Comparison of ENCODE assay signal across 23 cellular contexts in the genomic region with DNA sequence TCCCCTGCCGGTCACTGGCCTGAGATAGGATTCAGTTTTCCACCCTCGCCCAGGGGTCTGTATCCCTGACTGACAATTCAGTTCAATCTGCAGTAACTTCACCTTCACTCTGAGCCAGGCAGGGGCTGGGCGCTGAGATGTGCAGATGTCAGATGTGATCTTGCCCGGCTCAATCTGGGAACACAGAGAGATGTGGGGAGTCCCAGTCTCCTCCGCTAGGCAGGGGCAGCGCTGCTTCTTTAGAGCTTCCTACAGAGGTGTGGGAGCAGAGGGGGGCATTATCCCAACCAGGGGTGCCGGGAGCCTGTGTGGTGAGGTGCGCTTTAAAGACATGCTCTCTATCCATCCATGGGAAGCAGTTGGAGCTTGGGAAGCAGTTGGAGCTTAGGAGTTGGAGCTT.
"Had no signal": no experiment of that assay in that cellular context is flagged by ENCODE, and none has a peak within 500 bp of the region (broad histone marks: within the 10 kb centered on the region; RNA-seq: fewer than 3 reads in every experiment).

No MANE protein-coding gene starts in this region.

- H3K27ac ChIP-seq: brain microvascular endothelial cell, colonic mucosa, lower lobe of right lung had no signal

- H3K4me3 ChIP-seq: colonic mucosa, heart left ventricle, lower lobe of right lung, smooth muscle cell had no signal

- H3K27me3 ChIP-seq: brain microvascular endothelial cell, colonic mucosa, heart left ventricle had no signal

- H3K4me2 ChIP-seq: smooth muscle cell had no signal

- H3K27ac Mint-ChIP-seq: activated CD4-positive, alpha-beta memory T cell treated with anti-CD3 and anti-CD28 coated beads, Interleukin-2, amount 10 ng/mL, durations not matched to agents 7 days and 5 days; activated CD8-positive, alpha-beta memory T cell treated with anti-CD3 and anti-CD28 coated beads, Interleukin-2, amount 10 ng/mL, durations not matched to agents 7 days and 5 days; activated naive CD8-positive, alpha-beta T cell treated with anti-CD3 and anti-CD28 coated beads for 36 hours; activated T-helper 17 cell treated with anti-CD3 and anti-CD28 coated beads, Interleukin-2, amount 50 U/mL, for 72 hours; endodermal cell; immature natural killer cell; nephron; stimulated activated memory B cell treated with anti-CD40 and anti-IgM and Interleukin-4, amounts not matched to agents 10 μg/mL and 1 μg/mL and 100 μg/mL, for 72 hours had no signal

- DNase-seq: activated CD4-positive, alpha-beta memory T cell treated with anti-CD3 and anti-CD28 coated beads, Interleukin-2, amount 10 ng/mL, durations not matched to agents 7 days and 5 days; activated CD4-positive, alpha-beta T cell treated with anti-CD3 and anti-CD28 coated beads for 48 hours; activated CD4-positive, CD25-positive, alpha-beta regulatory T cell; activated CD8-positive, alpha-beta memory T cell treated with anti-CD3 and anti-CD28 coated beads, Interleukin-2, amount 10 ng/mL, durations not matched to agents 7 days and 5 days; activated naive CD4-positive, alpha-beta T cell; activated naive CD8-positive, alpha-beta T cell treated with anti-CD3 and anti-CD28 coated beads for 36 hours; activated T-cell treated with anti-CD3 and anti-CD28 coated beads, Interleukin-2, amount 50 U/mL, for 1 hour; amniotic stem cell; brain microvascular endothelial cell; colonic mucosa; endodermal cell; heart left ventricle; immature natural killer cell; lower lobe of right lung; stimulated activated CD4-positive, alpha-beta T cell treated with anti-CD3 and anti-CD28 coated beads, Interleukin-4, amount 100 ng/mL, for 4 hours; T-helper 1 cell; T1000 had no signal

- ATAC-seq: activated CD8-positive, alpha-beta memory T cell treated with anti-CD3 and anti-CD28 coated beads, Interleukin-2, amount 10 ng/mL, durations not matched to agents 7 days and 5 days; activated T-helper 17 cell treated with anti-CD3 and anti-CD28 coated beads, Interleukin-2, amount 50 U/mL, for 72 hours; heart left ventricle; lower lobe of right lung; stimulated activated memory B cell treated with anti-CD40 and anti-IgM and Interleukin-4, amounts not matched to agents 10 μg/mL and 1 μg/mL and 100 μg/mL, for 72 hours had no signal

- H3K36me3 ChIP-seq: brain microvascular endothelial cell, colonic mucosa, lower lobe of right lung had no signal

- H3K36me3 Mint-ChIP-seq: activated CD8-positive, alpha-beta memory T cell treated with anti-CD3 and anti-CD28 coated beads, Interleukin-2, amount 10 ng/mL, durations not matched to agents 7 days and 5 days; activated naive CD8-positive, alpha-beta T cell treated with anti-CD3 and anti-CD28 coated beads for 36 hours; immature natural killer cell; stimulated activated memory B cell treated with anti-CD40 and anti-IgM and Interleukin-4, amounts not matched to agents 10 μg/mL and 1 μg/mL and 100 μg/mL, for 72 hours had no signal

- H3K4me3 Mint-ChIP-seq: activated CD4-positive, alpha-beta memory T cell treated with anti-CD3 and anti-CD28 coated beads, Interleukin-2, amount 10 ng/mL, durations not matched to agents 7 days and 5 days; activated CD8-positive, alpha-beta memory T cell treated with anti-CD3 and anti-CD28 coated beads, Interleukin-2, amount 10 ng/mL, durations not matched to agents 7 days and 5 days; activated naive CD8-positive, alpha-beta T cell treated with anti-CD3 and anti-CD28 coated beads for 36 hours; activated T-helper 17 cell treated with anti-CD3 and anti-CD28 coated beads, Interleukin-2, amount 50 U/mL, for 72 hours; central memory CD8-positive, alpha-beta T cell; endodermal cell; immature natural killer cell; nephron; stimulated activated memory B cell treated with anti-CD40 and anti-IgM and Interleukin-4, amounts not matched to agents 10 μg/mL and 1 μg/mL and 100 μg/mL, for 72 hours had no signal

- H3K4me1 Mint-ChIP-seq: central memory CD8-positive, alpha-beta T cell; immature natural killer cell had no signal

- FAIRE-seq: frontal cortex had no signal

- H3K9me3 ChIP-seq: colonic mucosa, heart left ventricle, lower lobe of right lung had no signal
